In genomic region chr17:21043296-21044232, GRCh38 we compare ENCODE assay signal across 8 cellular contexts. TPM values are rescaled to one million over a fixed set of nuclear protein-coding genes. Genes with fewer than 3 reads are reported as not detected.
DNase-seq lines count a peak whose midpoint lies in the region; ATAC-seq, FAIRE-seq and TF ChIP-seq lines count a peak whose summit lies in the region.

No MANE protein-coding gene starts in this region.

- H3K4me3 Mint-ChIP-seq in activated T-helper 2 cell treated with anti-CD3 and anti-CD28 coated beads, Interferon-gamma antibody, Interleukin-2, Interleukin-4, amounts not matched to agents 10 μg/mL and 5 μg/mL and 100 μg/mL, durations not matched to agents 14 hours and 24 hours and 36 hours (ENCODE audit: low read depth): peak overlapping the region; percentile 75

- peak overlapping the region; percentile 81 for H3K27ac Mint-ChIP-seq in activated T-helper 2 cell treated with anti-CD3 and anti-CD28 coated beads, Interferon-gamma antibody, Interleukin-2, Interleukin-4, amounts not matched to agents 10 μg/mL and 5 μg/mL and 100 μg/mL, durations not matched to agents 14 hours and 24 hours and 36 hours

- H3K4me1 ChIP-seq in thoracic aorta (ENCODE audit: control insufficient read depth in 1 of 2, low read depth in 2 of 2): peaks cover 25 to 33% of the 10 kb centered on the region in 2 donors

- peak overlapping the region; percentile 77 to 92 for H3K27ac ChIP-seq in thoracic aorta

- DNase-seq in DMS79 treated with DMSO at 0.1 percent for 48 hours (lab: John Stamatoyannopoulos, UW) (peak; percentile 82), KBM-7 (peak; percentile 96), RCC 7860 (ENCODE audit: low spot score) (peak; percentile 96), foreskin fibroblast (peak; percentile 99 to 100), occipital lobe (lab: John Stamatoyannopoulos, UW) (peak; percentile 98), thoracic aorta (ENCODE audit: low spot score) (peak; percentile 92)
- peak; percentile 96 for DNase-seq in activated T-helper 2 cell treated with anti-CD3 and anti-CD28 coated beads, Interferon-gamma antibody, Interleukin-2, Interleukin-4, amounts not matched to agents 10 μg/mL and 5 μg/mL and 100 μg/mL, durations not matched to agents 14 hours and 24 hours and 36 hours (ENCODE audit: low spot score)

- H3K36me3 ChIP-seq in thoracic aorta: no peaks in the 10 kb centered on the region

- ATAC-seq in GM21576 (IDR thresholded peaks at IDR 0.05; ENCODE audit: unreplicated experiment) (peak; percentile 74), thoracic aorta (ENCODE audit: insufficient number of reproducible peaks, low FRiP score, low read depth) (peak; percentile 89)

- peak; percentile 85 for TF ChIP-seq CTCF in foreskin fibroblast (IDR thresholded peaks at IDR 0.05; ENCODE audit: low read depth, low read length)
- TF ChIP-seq CTCF in thoracic aorta (IDR thresholded peaks at IDR 0.05): peak; percentile 82

- no peaks in the 10 kb centered on the region for H3K27me3 ChIP-seq in thoracic aorta (replicated peaks; ENCODE audit: insufficient read depth)

- no peaks in the 10 kb centered on the region for H3K9me3 ChIP-seq in thoracic aorta

- in situ Hi-C loops in KBM-7 (cut with MboI; ENCODE audit: low pct_unique_long_range_greater_than_20kb, low sequenced_read_pairs): no loop called here

- H3K27me3 Mint-ChIP-seq in activated T-helper 2 cell treated with anti-CD3 and anti-CD28 coated beads, Interferon-gamma antibody, Interleukin-2, Interleukin-4, amounts not matched to agents 10 μg/mL and 5 μg/mL and 100 μg/mL, durations not matched to agents 14 hours and 24 hours and 36 hours (ENCODE audit: low read depth): peaks cover 3% of the 10 kb centered on the region

- H3K4me1 Mint-ChIP-seq in activated T-helper 2 cell treated with anti-CD3 and anti-CD28 coated beads, Interferon-gamma antibody, Interleukin-2, Interleukin-4, amounts not matched to agents 10 μg/mL and 5 μg/mL and 100 μg/mL, durations not matched to agents 14 hours and 24 hours and 36 hours (ENCODE audit: low read depth): peaks cover 17% of the 10 kb centered on the region

- no peaks in the 10 kb centered on the region for H3K9me3 Mint-ChIP-seq in activated T-helper 2 cell treated with anti-CD3 and anti-CD28 coated beads, Interferon-gamma antibody, Interleukin-2, Interleukin-4, amounts not matched to agents 10 μg/mL and 5 μg/mL and 100 μg/mL, durations not matched to agents 14 hours and 24 hours and 36 hours

- H3K36me3 Mint-ChIP-seq in activated T-helper 2 cell treated with anti-CD3 and anti-CD28 coated beads, Interferon-gamma antibody, Interleukin-2, Interleukin-4, amounts not matched to agents 10 μg/mL and 5 μg/mL and 100 μg/mL, durations not matched to agents 14 hours and 24 hours and 36 hours (ENCODE audit: low read depth): peaks cover 18% of the 10 kb centered on the region

- peak overlapping the region; percentile 64 to 65 for H3K4me3 ChIP-seq in foreskin fibroblast (ENCODE audit: low read depth in 1 of 2, low read length in 2 of 2)
- peak overlapping the region; percentile 97 for H3K4me3 ChIP-seq in thoracic aorta

- no peak for FAIRE-seq in RCC 7860 (lab: Jason Lieb, UNC)

- intact Hi-C loops in activated T-helper 2 cell treated with anti-CD3 and anti-CD28 coated beads, Interferon-gamma antibody, Interleukin-2, Interleukin-4, amounts not matched to agents 10 μg/mL and 5 μg/mL and 100 μg/mL, durations not matched to agents 14 hours and 24 hours and 36 hours (cut with micrococcal nuclease): loop anchor here (1.0 to 2.0 kb wide), 6 partner anchors 9 to 245 kb away; partner anchors contain the start of genes DHRS7B, MAP2K3 and TMEM11

RNA-seq across cellular contexts. Expression of gene USP22, which starts 0.8 kb away (rescaled TPM):
- total RNA-seq in activated T-helper 2 cell treated with anti-CD3 and anti-CD28 coated beads, Interferon-gamma antibody, Interleukin-2, Interleukin-4, amounts not matched to agents 10 μg/mL and 5 μg/mL and 100 μg/mL, durations not matched to agents 14 hours and 24 hours and 36 hours: 147 and 167 TPM in 2 replicates
- total RNA-seq in occipital lobe: 342 TPM
- 100 to 1,000 TPM; 130 to 154 TPM for total RNA-seq in thoracic aorta

Comparison
In these comparisons a context has a peak if more than half of its experiments do, and no peak if none do; other contexts are left out.
1. Peak in every context shown above with its lines: DNase-seq, ATAC-seq, H3K4me3 ChIP-seq and H3K27ac ChIP-seq.